ENCODE assay signal across 17 cellular contexts in the genomic region with DNA sequence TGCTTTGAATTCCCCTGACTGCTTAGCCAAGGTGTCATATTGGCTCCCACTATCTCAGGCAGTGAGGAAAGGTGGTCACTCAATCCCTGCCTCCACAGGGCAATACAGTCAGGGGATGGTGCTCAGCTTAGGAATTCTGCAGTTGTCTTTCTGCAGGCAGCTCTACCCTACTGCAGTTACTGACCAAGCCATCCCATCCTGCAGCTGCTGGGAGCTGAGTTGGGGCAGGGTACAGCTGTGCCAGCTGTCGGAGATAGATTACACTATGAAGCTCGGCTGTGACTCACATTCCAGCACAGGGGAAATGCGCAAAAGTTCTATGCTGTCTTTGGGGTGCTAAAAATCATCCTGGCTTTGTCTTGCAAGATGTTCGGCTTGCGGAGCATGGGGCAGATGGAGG.
"Had no signal": no experiment of that assay in that cellular context is flagged by ENCODE, and none has a peak within 500 bp of the region (broad histone marks: within the 10 kb centered on the region; RNA-seq: fewer than 3 reads in every experiment).

No MANE protein-coding gene starts in this region.

- ATAC-seq: activated CD8-positive, alpha-beta T cell treated with anti-CD3 and anti-CD28 coated beads for 36 hours; esophagus mucosa; natural killer cell; stimulated activated naive CD8-positive, alpha-beta T cell treated with anti-CD3 and anti-CD28 coated beads, Interleukin-15, Interleukin-2, amounts not matched to agents 100 U/mL and 50 U/mL, for 24 hours had no signal

- H3K4me3 ChIP-seq: coronary artery, tibial nerve had no signal

- DNase-seq: activated CD4-positive, alpha-beta T cell treated with anti-CD3 and anti-CD28 coated beads for 48 hours; activated CD4-positive, CD25-positive, alpha-beta regulatory T cell; activated CD8-positive, alpha-beta T cell treated with anti-CD3 and anti-CD28 coated beads for 36 hours; activated naive CD4-positive, alpha-beta T cell treated with anti-CD3 and anti-CD28 coated beads for 36 hours; activated T-cell treated with anti-CD3 and anti-CD28 coated beads, Interleukin-2, amount 50 U/mL, for 24 hours; anterior cingulate cortex; natural killer cell; occipital lobe; stimulated activated CD4-positive, alpha-beta T cell treated with anti-CD3 and anti-CD28 coated beads, Interleukin-2, amount 100 ng/mL, for 24 hours; stimulated activated naive CD8-positive, alpha-beta T cell treated with anti-CD3 and anti-CD28 coated beads, Interleukin-15, Interleukin-2, amounts not matched to agents 100 U/mL and 50 U/mL, for 24 hours; substantia nigra; T-helper 1 cell; T1000 had no signal

- H3K36me3 ChIP-seq: tibial nerve had no signal

- FAIRE-seq: urothelium cell line had no signal

- H3K27ac ChIP-seq: coronary artery, tibial nerve had no signal

- H3K9me3 ChIP-seq: tibial nerve had no signal
